In genomic region chr5:177472460-177473441, GRCh38 we compare ENCODE assay signal across 1 cellular context.
TF ChIP-seq lines count a peak whose summit lies in the region.

No MANE protein-coding gene starts in this region.

TF ChIP-seq in HepG2, 621 proteins besides CTCF, POLR2A, EP300 and RAD21 (continued from another document):
- peak; percentile 30; the same call in 1 of the 2 replicates for TF ChIP-seq SP5 (CRISPR knock-in tag; IDR thresholded peaks at IDR 0.05; ENCODE audit: borderline replicate concordance, low read depth)
- TF ChIP-seq FOSL2 (CRISPR knock-in tag; IDR thresholded peaks at IDR 0.05), result peak; percentile 12; the same call in 1 of the 2 replicates
TF ChIP-seq in HepG2: peak in this region for 37.
